Comparison of ENCODE assay signal across 29 cellular contexts in genomic region chr6:84876723-84877514, GRCh38.
"Had no signal": no experiment of that assay in that cellular context is flagged by ENCODE, and none has a peak within 500 bp of the region (broad histone marks: within the 10 kb centered on the region; RNA-seq: fewer than 3 reads in every experiment).

No MANE protein-coding gene starts in this region.

- H3K9me3 ChIP-seq: colonic mucosa, esophagus muscularis mucosa, esophagus squamous epithelium, gastrocnemius medialis, gastroesophageal sphincter, heart left ventricle had no signal

- H3K9me3 Mint-ChIP-seq: dendritic cell treated with granulocyte-macrophage colony-stimulating factor and Interleukin-4, amounts not matched to agents 40 ng/mL and 50 ng/mL, for 4 days; endodermal cell had no signal

- ATAC-seq: effector memory CD8-positive, alpha-beta T cell; esophagus mucosa; foreskin keratinocyte; gastrocnemius medialis; gastroesophageal sphincter; heart left ventricle; heart right ventricle had no signal

- DNase-seq: colonic mucosa; cortex of kidney; dermis blood vessel endothelial cell; dorsolateral prefrontal cortex; effector CD4-positive, alpha-beta T cell; effector CD8-positive, alpha-beta T cell; effector memory CD4-positive, alpha-beta T cell; effector memory CD8-positive, alpha-beta T cell; endodermal cell; erythroblast; esophagus squamous epithelium; foreskin fibroblast; foreskin keratinocyte; foreskin melanocyte; gastrocnemius medialis; glutamatergic neuron; head of caudate nucleus; heart left ventricle; heart right ventricle had no signal

- FAIRE-seq: colon, endometrium, endothelial cell of umbilical vein, frontal cortex had no signal

- H3K27ac ChIP-seq: colonic mucosa, coronary artery, dorsolateral prefrontal cortex, epithelial cell of prostate, esophagus muscularis mucosa, esophagus squamous epithelium, foreskin keratinocyte, gastrocnemius medialis, gastroesophageal sphincter, heart left ventricle, heart right ventricle had no signal

- H3K4me3 ChIP-seq: colonic mucosa, coronary artery, dorsolateral prefrontal cortex, esophagus muscularis mucosa, esophagus squamous epithelium, gastrocnemius medialis, gastroesophageal sphincter, heart left ventricle, heart right ventricle had no signal

- H3K4me1 ChIP-seq: colonic mucosa, esophagus muscularis mucosa, esophagus squamous epithelium, foreskin keratinocyte, gastrocnemius medialis, gastroesophageal sphincter, heart left ventricle, heart right ventricle had no signal

- H3K4me1 Mint-ChIP-seq: endodermal cell had no signal

- H3K27me3 ChIP-seq: colonic mucosa, esophagus muscularis mucosa, esophagus squamous epithelium, foreskin keratinocyte, gastrocnemius medialis, gastroesophageal sphincter, heart left ventricle, heart right ventricle had no signal

- H3K36me3 ChIP-seq: colonic mucosa, esophagus muscularis mucosa, esophagus squamous epithelium, gastrocnemius medialis, gastroesophageal sphincter, heart left ventricle, heart right ventricle had no signal

- H3K27ac Mint-ChIP-seq: dendritic cell treated with granulocyte-macrophage colony-stimulating factor and Interleukin-4, amounts not matched to agents 40 ng/mL and 50 ng/mL, for 4 days; effector memory CD8-positive, alpha-beta T cell; endodermal cell had no signal

- H3K4me3 Mint-ChIP-seq: dendritic cell treated with granulocyte-macrophage colony-stimulating factor and Interleukin-4, amounts not matched to agents 40 ng/mL and 50 ng/mL, for 4 days; effector memory CD8-positive, alpha-beta T cell; endodermal cell had no signal

- H3K27me3 Mint-ChIP-seq: dendritic cell treated with granulocyte-macrophage colony-stimulating factor and Interleukin-4, amounts not matched to agents 40 ng/mL and 50 ng/mL, for 4 days; effector memory CD8-positive, alpha-beta T cell had no signal
